Comparison of ENCODE assay signal across 22 cellular contexts in genomic region chr4:33606951-33607350, GRCh38.
"Had no signal": no experiment of that assay in that cellular context is flagged by ENCODE, and none has a peak within 500 bp of the region (broad histone marks: within the 10 kb centered on the region; RNA-seq: fewer than 3 reads in every experiment).

No MANE protein-coding gene starts in this region.

- H3K9ac ChIP-seq: neural progenitor cell had no signal

- H3K9me3 ChIP-seq: ovary, right lobe of liver, uterus had no signal

- DNase-seq: hippocampal formation; left colon; left lung; mesendoderm; naive B cell; natural killer cell; nephron progenitor cell; ovary; right lobe of liver; stimulated activated CD4-positive, alpha-beta T cell treated with anti-CD3 and anti-CD28 coated beads, Interleukin-12 subunit alpha, Interleukin-12 subunit beta, amount 100 ng/mL, for 4 hours; stimulated activated CD4-positive, alpha-beta T cell treated with anti-CD3 and anti-CD28 coated beads, Interleukin-15, amount 100 ng/mL, for 24 hours; stimulated activated CD4-positive, alpha-beta T cell treated with anti-CD3 and anti-CD28 coated beads, Interleukin-2, amount 100 ng/mL, for 24 hours; stimulated activated CD4-positive, alpha-beta T cell treated with anti-CD3 and anti-CD28 coated beads, Interleukin-4, amount 100 ng/mL, for 1 hour; stimulated activated naive B cell treated with anti-CD40 and anti-IgM and Interleukin-4, amounts not matched to agents 10 μg/mL and 1 μg/mL and 100 μg/mL, for 72 hours; substantia nigra; uterus had no signal

- H3K27me3 ChIP-seq: left lung, neural progenitor cell, ovary, right atrium auricular region, right lobe of liver, tibial nerve, uterus had no signal

- H3K27ac ChIP-seq: left lung, neural progenitor cell, ovary, right atrium auricular region, right lobe of liver, skin epidermis, tibial nerve, uterus had no signal

- H3K4me3 ChIP-seq: left lung, lung, neural progenitor cell, ovary, right atrium auricular region, right lobe of liver, skin epidermis, tibial nerve, uterus had no signal

- H3K4me2 ChIP-seq: neural progenitor cell had no signal

- H3K4me1 ChIP-seq: left lung, neural progenitor cell, right atrium auricular region, right lobe of liver, tibial nerve, uterus had no signal

- H2AFZ ChIP-seq: neural progenitor cell had no signal

- FAIRE-seq: keratinocyte had no signal

- ATAC-seq: left colon, left lung, natural killer cell, right lobe of liver had no signal

- H3K36me3 ChIP-seq: left lung, neural progenitor cell, ovary, right atrium auricular region, right lobe of liver, tibial nerve, uterus had no signal
